14 cellular contexts compared by ENCODE assay signal in genomic region chr1:33364578-33364945, GRCh38. TPM values are rescaled to one million over a fixed set of nuclear protein-coding genes. Genes with fewer than 3 reads are reported as not detected.
DNase-seq lines count a peak whose midpoint lies in the region; ATAC-seq, FAIRE-seq and TF ChIP-seq lines count a peak whose summit lies in the region.
"Had no signal": no experiment of that assay in that cellular context is flagged by ENCODE, and none has a peak within 500 bp of the region (broad histone marks: within the 10 kb centered on the region; RNA-seq: fewer than 3 reads in every experiment).

No MANE protein-coding gene starts in this region.

- no peak for TF ChIP-seq CTCF in VCaP (conservative IDR thresholded peaks at IDR 0.05)
- no peak for TF ChIP-seq CTCF in lower lobe of right lung (IDR thresholded peaks at IDR 0.05)
- no peak for TF ChIP-seq CTCF in MM.1S (IDR thresholded peaks at IDR 0.05; ENCODE audit: low read length)

- no peaks in the 10 kb centered on the region for H3F3A ChIP-seq in MM.1S (ENCODE audit: insufficient read depth, low read length)

- H3K79me2 ChIP-seq in MM.1S (ENCODE audit: low read length), result no peaks in the 10 kb centered on the region

- H3K4me1 ChIP-seq in lower lobe of right lung (peaks cover 39% of the 10 kb centered on the region), stomach smooth muscle (ENCODE audit: control insufficient read depth, insufficient read depth, low read length) (peaks cover 63% of the 10 kb centered on the region), MM.1S (ENCODE audit: low read length) (no peaks in the 10 kb centered on the region)

- intact Hi-C loops in lower lobe of right lung (cut with DNase I), result loop anchor here (10.0 kb wide), 1 partner anchor 70 kb away; no protein-coding TSS in a partner anchor

- H3K27me3 ChIP-seq in lower lobe of right lung (ENCODE audit: low read depth) (no peaks in the 10 kb centered on the region), stomach smooth muscle (ENCODE audit: control insufficient read depth in 1 of 2, insufficient read depth in 2 of 2, low read length in 2 of 2) (no peaks in the 10 kb centered on the region), MM.1S (replicated peaks; ENCODE audit: insufficient read depth, low read length) (no peaks in the 10 kb centered on the region)
- H3K27me3 ChIP-seq: testis had no signal

- DNase-seq in NCI-H1436 (lab: John Stamatoyannopoulos, UW) (peak; percentile 75), NCI-H1436 treated with DMSO at 0.1 percent for 48 hours (lab: John Stamatoyannopoulos, UW) (no peak), lower lobe of right lung (no peak), RCC 7860 (ENCODE audit: low spot score) (no peak), NOMO-1 treated with dmso at 0.1 percent for 144 hours (lab: John Stamatoyannopoulos, UW; ENCODE audit: unreplicated experiment) (no peak), MM.1S (no peak)
- DNase-seq: 8988T, GF-D8 had no signal

- H3K4me3 ChIP-seq in lower lobe of right lung (no peak overlapping the region), stomach smooth muscle (ENCODE audit: low read length in 2 of 2) (no peak overlapping the region), MM.1S (ENCODE audit: low read length) (no peak overlapping the region)
- H3K4me3 ChIP-seq: testis had no signal

- ATAC-seq in lower lobe of right lung, result peak in 1 of 2 donors; percentile 2
- ATAC-seq: Panc1 had no signal

- H3K36me3 ChIP-seq in lower lobe of right lung (no peaks in the 10 kb centered on the region), stomach smooth muscle (ENCODE audit: control insufficient read depth in 2 of 2, insufficient read depth in 2 of 2, low read length in 2 of 2) (peaks cover 5 to 9% of the 10 kb centered on the region in 2 donors), MM.1S (replicated peaks; ENCODE audit: insufficient read depth, low read length) (no peaks in the 10 kb centered on the region)

- H2AFZ ChIP-seq in MM.1S (ENCODE audit: low read length), result no peak overlapping the region

- no peaks in the 10 kb centered on the region for H3K9me2 ChIP-seq in MM.1S (replicated peaks; ENCODE audit: insufficient read depth, low read length)

- no peak overlapping the region for H3K4me2 ChIP-seq in MM.1S (ENCODE audit: low read depth, low read length)

- H3K9ac ChIP-seq in stomach smooth muscle (ENCODE audit: low read length in 2 of 2), result peak overlapping the region; percentile 21 to 46
- no peak overlapping the region for H3K9ac ChIP-seq in MM.1S (ENCODE audit: low read length)

- H3K27ac ChIP-seq in VCaP (peak overlapping the region; percentile 80), lower lobe of right lung (peak overlapping the region; percentile 68), stomach smooth muscle (ENCODE audit: low read length) (peak overlapping the region; percentile 77), MM.1S (ENCODE audit: low read length) (no peak overlapping the region)

- H3K9me3 ChIP-seq in lower lobe of right lung (no peaks in the 10 kb centered on the region), stomach smooth muscle (ENCODE audit: control insufficient read depth in 2 of 2, low read length in 2 of 2) (no peaks in the 10 kb centered on the region), MM.1S (replicated peaks; ENCODE audit: insufficient read depth, low read length) (no peaks in the 10 kb centered on the region)
- H3K9me3 ChIP-seq: testis had no signal

- FAIRE-seq in RCC 7860 (lab: Jason Lieb, UNC), result no peak
- FAIRE-seq: endothelial cell of umbilical vein had no signal

- H4K20me1 ChIP-seq in MM.1S (ENCODE audit: insufficient read depth, low read length), result no peaks in the 10 kb centered on the region

RNA-seq across cellular contexts. Expression of gene A3GALT2, which starts 43.7 kb away (rescaled TPM):
- not detected for total RNA-seq in lower lobe of right lung
- total RNA-seq: endothelial cell of umbilical vein, left colon had no signal
